Comparison of ENCODE assay signal across 16 cellular contexts in the genomic region with DNA sequence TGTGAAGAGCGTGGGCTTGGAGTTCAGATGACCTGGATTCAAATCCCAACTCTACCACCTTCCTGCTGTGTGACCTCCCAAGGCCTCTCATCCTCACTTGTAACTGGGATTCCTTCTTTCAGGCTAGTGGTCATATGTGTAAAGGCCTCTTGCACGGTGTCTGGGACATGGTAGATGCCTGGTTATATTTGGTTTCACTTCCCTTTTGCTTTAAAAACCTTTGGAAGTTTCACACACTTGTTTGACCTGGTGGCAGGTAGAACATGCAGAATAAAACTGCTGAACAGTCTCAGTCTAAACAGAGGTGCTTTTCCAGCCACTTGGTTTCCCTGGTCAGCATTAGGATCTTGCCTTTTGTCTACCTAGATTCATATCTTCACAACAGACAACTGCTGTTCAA. TPM values are rescaled to one million over a fixed set of nuclear protein-coding genes. Genes with fewer than 3 reads are reported as not detected.
DNase-seq lines count a peak whose midpoint lies in the region; ATAC-seq and TF ChIP-seq lines count a peak whose summit lies in the region.
"Had no signal": no experiment of that assay in that cellular context is flagged by ENCODE, and none has a peak within 500 bp of the region (broad histone marks: within the 10 kb centered on the region; RNA-seq: fewer than 3 reads in every experiment).

No MANE protein-coding gene starts in this region.

- peaks cover 0 to 2% (median 0%) of the 10 kb centered on the region in 7 donors for H3K9me3 Mint-ChIP-seq in CD4-positive, CD25-positive, alpha-beta regulatory T cell
- H3K9me3 Mint-ChIP-seq in GM23338 = peaks cover 5% of the 10 kb centered on the region; the same call in 2 of the 3 replicates
- H3K9me3 Mint-ChIP-seq in memory B cell = no peaks in the 10 kb centered on the region
- no peaks in the 10 kb centered on the region for H3K9me3 Mint-ChIP-seq in endodermal cell

- no peaks in the 10 kb centered on the region for H3K9me3 ChIP-seq in CD4-positive, CD25-positive, alpha-beta regulatory T cell (ENCODE audit: control insufficient read depth in 2 of 2, low read length in 2 of 2)
- H3K9me3 ChIP-seq in OCI-LY7 (ENCODE audit: low read length) (no peaks in the 10 kb centered on the region), endodermal cell (ENCODE audit: control insufficient read depth, low read length) (no peaks in the 10 kb centered on the region)

- no peak overlapping the region for H2AFZ ChIP-seq in GM23338
- no peak overlapping the region for H2AFZ ChIP-seq in OCI-LY7 (ENCODE audit: low read length)

- H3K4me1 ChIP-seq in CD4-positive, CD25-positive, alpha-beta regulatory T cell (ENCODE audit: control insufficient read depth, insufficient read depth, low read length, poor library complexity, severe bottlenecking) = no peaks in the 10 kb centered on the region
- H3K4me1 ChIP-seq in GM23338 (ENCODE audit: insufficient read depth) (peaks cover 28% of the 10 kb centered on the region), OCI-LY7 (ENCODE audit: insufficient read depth, low read length, poor library complexity, severe bottlenecking) (peaks cover 7% of the 10 kb centered on the region), endodermal cell (ENCODE audit: control insufficient read depth, insufficient read depth, low read length) (no peaks in the 10 kb centered on the region)

- ATAC-seq in CD4-positive, CD25-positive, alpha-beta regulatory T cell (ENCODE audit: low read depth in 2 of 2) = no peak
- ATAC-seq in GM23338 (no peak), memory B cell (ENCODE audit: low read depth) (peak; percentile 38)

- CTCF ChIA-PET in OCI-LY7 (lab: Charles Lee; ENCODE audit: unreplicated experiment) = interaction anchor here (0.7 kb wide), 1 partner anchor 11 kb away, joined by 3 read pairs; no protein-coding TSS in a partner anchor

- no peaks in the 10 kb centered on the region for H3K79me2 ChIP-seq in GM23338 (replicated peaks; ENCODE audit: insufficient read depth)
- no peaks in the 10 kb centered on the region for H3K79me2 ChIP-seq in OCI-LY7 (ENCODE audit: insufficient read depth, low read depth, low read length)

- no peak for DNase-seq in CD4-positive, CD25-positive, alpha-beta regulatory T cell
- DNase-seq in GM23338 (ENCODE audit: low spot score) (no peak), OCI-LY7 (ENCODE audit: low spot score) (peak; percentile 16), memory B cell (ENCODE audit: low spot score in 2 of 2) (no peak), endodermal cell (no peak), NCI-H146 (lab: John Stamatoyannopoulos, UW) (no peak), cerebellar cortex (ENCODE audit: low spot score) (no peak)
- DNase-seq: DMS 273 treated with DMSO at 0.1 percent for 48 hours, HCEC 1CT, IMR-90, NCI-H1092, NCI-H1694, NCI-H345, NCI-H69, SHP77 treated with DMSO at 0.1 percent for 48 hours had no signal

- H3K4me1 Mint-ChIP-seq in CD4-positive, CD25-positive, alpha-beta regulatory T cell = peaks cover 13 to 45% (median 16%) of the 10 kb centered on the region in 4 donors
- peaks cover 47% of the 10 kb centered on the region for H3K4me1 Mint-ChIP-seq in GM23338
- H3K4me1 Mint-ChIP-seq in memory B cell = peaks cover 12% of the 10 kb centered on the region
- peaks cover 18% of the 10 kb centered on the region for H3K4me1 Mint-ChIP-seq in endodermal cell

- no peak overlapping the region for H3K4me3 ChIP-seq in CD4-positive, CD25-positive, alpha-beta regulatory T cell (ENCODE audit: low read depth, low read length)
- H3K4me3 ChIP-seq in GM23338 (no peak overlapping the region), OCI-LY7 (ENCODE audit: low read depth, low read length, poor library complexity, severe bottlenecking) (no peak overlapping the region), endodermal cell (ENCODE audit: low read length) (no peak overlapping the region)

- H3K9me2 ChIP-seq in GM23338 (ENCODE audit: insufficient read depth) (no peaks in the 10 kb centered on the region), OCI-LY7 (ENCODE audit: insufficient read depth, low read length) (no peaks in the 10 kb centered on the region)

- POLR2A ChIA-PET in OCI-LY7 (lab: Charles Lee) = interaction anchor here (0.9 kb wide), 1 partner anchor 11 kb away, joined by 4 read pairs; no protein-coding TSS in a partner anchor

- no peak overlapping the region for H3K9ac ChIP-seq in endodermal cell (ENCODE audit: extremely low read depth, low read length, poor library complexity, severe bottlenecking)

- 90 to 92% methylated on average over 2 of the region's 2 CpGs for WGBS in endodermal cell (ENCODE audit: insufficient coverage in 1 of 2, insufficient read length in 1 of 2), 2 experiments

- no TSS peak for BruUV-seq in OCI-LY7 (replicated peaks; lab: Mats Ljungman, UMichigan)

- peaks cover 55% of the 10 kb centered on the region for H3K36me3 Mint-ChIP-seq in CD4-positive, CD25-positive, alpha-beta regulatory T cell
- H3K36me3 Mint-ChIP-seq in GM23338 (ENCODE audit: low read depth) (peaks cover 24% of the 10 kb centered on the region), memory B cell (peaks cover 41% of the 10 kb centered on the region), endodermal cell (ENCODE audit: low read depth) (no peaks in the 10 kb centered on the region)

- H3K36me3 ChIP-seq in CD4-positive, CD25-positive, alpha-beta regulatory T cell (ENCODE audit: control insufficient read depth, insufficient read depth, low read length) = peaks cover 70% of the 10 kb centered on the region
- H3K36me3 ChIP-seq in GM23338 (ENCODE audit: insufficient read depth) (no peaks in the 10 kb centered on the region), OCI-LY7 (ENCODE audit: insufficient read depth, low read length) (peaks cover 16% of the 10 kb centered on the region), endodermal cell (ENCODE audit: control insufficient read depth, insufficient read depth, low read length) (no peaks in the 10 kb centered on the region)

- intact Hi-C loops in OCI-LY7 (cut with micrococcal nuclease; ENCODE audit: unreplicated experiment) = no loop called here

- peak overlapping the region; percentile 78; the same call in 1 of the 2 replicates for H3K4me2 ChIP-seq in GM23338
- no peak overlapping the region for H3K4me2 ChIP-seq in OCI-LY7 (ENCODE audit: low read length)

- H3K27ac Mint-ChIP-seq in CD4-positive, CD25-positive, alpha-beta regulatory T cell = peak overlapping the region; percentile 1 to 87 (median 60)
- H3K27ac Mint-ChIP-seq in GM23338 (peak overlapping the region; percentile 50; the same call in 1 of the 2 replicates), memory B cell (no peak overlapping the region), endodermal cell (no peak overlapping the region)

- H4K20me1 ChIP-seq in GM23338 (replicated peaks; ENCODE audit: insufficient read depth) (no peaks in the 10 kb centered on the region), OCI-LY7 (ENCODE audit: insufficient read depth, low read length) (no peaks in the 10 kb centered on the region)

- H3K27me3 Mint-ChIP-seq in CD4-positive, CD25-positive, alpha-beta regulatory T cell = no peaks in the 10 kb centered on the region
- H3K27me3 Mint-ChIP-seq in GM23338 (ENCODE audit: insufficient read depth, low read depth, poor library complexity) = peaks cover 5% of the 10 kb centered on the region
- no peaks in the 10 kb centered on the region for H3K27me3 Mint-ChIP-seq in memory B cell
- H3K27me3 Mint-ChIP-seq in endodermal cell (ENCODE audit: insufficient read depth) = no peaks in the 10 kb centered on the region

- no peak overlapping the region for H3K27ac ChIP-seq in CD4-positive, CD25-positive, alpha-beta regulatory T cell (ENCODE audit: insufficient read depth, low read length, poor library complexity, severe bottlenecking)
- H3K27ac ChIP-seq in GM23338 (ENCODE audit: low read depth) (no peak overlapping the region), OCI-LY7 (ENCODE audit: low read depth, low read length, poor library complexity, severe bottlenecking) (no peak overlapping the region), endodermal cell (ENCODE audit: low read depth, low read length) (no peak overlapping the region)

- no peaks in the 10 kb centered on the region for H3K27me3 ChIP-seq in CD4-positive, CD25-positive, alpha-beta regulatory T cell (ENCODE audit: control insufficient read depth, insufficient read depth, low read length)
- H3K27me3 ChIP-seq in GM23338 (ENCODE audit: insufficient read depth) (no peaks in the 10 kb centered on the region), endodermal cell (ENCODE audit: control insufficient read depth, insufficient read depth, low read length, poor library complexity, severe bottlenecking) (no peaks in the 10 kb centered on the region)

- no peaks in the 10 kb centered on the region for H3F3A ChIP-seq in GM23338 (replicated peaks; ENCODE audit: low read depth)

- no peak for TF ChIP-seq CTCF in GM23338 (conservative IDR thresholded peaks at IDR 0.05; ENCODE audit: low read depth in 2 of 2)
- no peak for TF ChIP-seq CTCF in OCI-LY7 (conservative IDR thresholded peaks at IDR 0.05; ENCODE audit: low read length)
- no peak for TF ChIP-seq CTCF in endodermal cell (conservative IDR thresholded peaks at IDR 0.05)

- H3K4me3 Mint-ChIP-seq in CD4-positive, CD25-positive, alpha-beta regulatory T cell = no peak overlapping the region
- H3K4me3 Mint-ChIP-seq in GM23338 = no peak overlapping the region
- no peak overlapping the region for H3K4me3 Mint-ChIP-seq in memory B cell
- H3K4me3 Mint-ChIP-seq in endodermal cell = no peak overlapping the region
- H3K4me3 Mint-ChIP-seq: CD14-positive monocyte had no signal

RNA-seq across cellular contexts. Expression of gene RCAN3, which starts 37.0 kb away (rescaled TPM):
- total RNA-seq in CD4-positive, CD25-positive, alpha-beta regulatory T cell = 172 TPM
- polyA plus RNA-seq in CD4-positive, CD25-positive, alpha-beta regulatory T cell = 100 to 1,000 TPM; 126 to 146 (median 133) TPM
- 11.2 and 13.7 TPM in 2 replicates for total RNA-seq in GM23338 (2014; rRNA removed; shearing (Covaris generic))
- 8.9 and 9.1 TPM in 2 replicates for polyA plus RNA-seq in GM23338 (2016; fragmentation: Nextera tagmentation; extraction: Ambion mirVana)
- 13.0 and 22.9 TPM in 2 replicates for total RNA-seq in OCI-LY7 (2014; rRNA removed; shearing (Covaris generic))
- total RNA-seq in OCI-LY7 (2022) (47.8 and 57.2 TPM in 2 replicates), endodermal cell (10 to 100 TPM; 31.9 to 36.8 TPM)
- 10.5 TPM for polyA plus RNA-seq in endodermal cell (2013, experiment 1 of 2)
- 11.3 TPM for polyA plus RNA-seq in endodermal cell (2013, experiment 2 of 2)

RNA-seq across cellular contexts. Expression of gene NIPAL3, which starts 50.0 kb away (rescaled TPM):
- total RNA-seq in CD4-positive, CD25-positive, alpha-beta regulatory T cell = 57.0 TPM
- polyA plus RNA-seq in CD4-positive, CD25-positive, alpha-beta regulatory T cell = 10 to 100 TPM; 62.1 to 70.2 (median 65.2) TPM
- total RNA-seq in GM23338 (2014; rRNA removed; shearing (Covaris generic)) = 8.6 and 9.6 TPM in 2 replicates
- polyA plus RNA-seq in GM23338 (2016; fragmentation: Nextera tagmentation; extraction: Ambion mirVana) = 4.6 and 5.5 TPM in 2 replicates
- 6.7 and 11.7 TPM in 2 replicates for total RNA-seq in OCI-LY7 (2014; rRNA removed; shearing (Covaris generic))
- total RNA-seq in OCI-LY7 (2022) (25.3 and 26.8 TPM in 2 replicates), endodermal cell (1 to 10 TPM; 4.7 to 5.5 TPM)
- 7.9 TPM for polyA plus RNA-seq in endodermal cell (2013, experiment 1 of 2)
- 7.4 TPM for polyA plus RNA-seq in endodermal cell (2013, experiment 2 of 2)

RNA-seq across cellular contexts. Expression of gene STPG1, which starts 52.1 kb away (rescaled TPM):
- 3.4 TPM for total RNA-seq in CD4-positive, CD25-positive, alpha-beta regulatory T cell
- polyA plus RNA-seq in CD4-positive, CD25-positive, alpha-beta regulatory T cell = 1 to 10 TPM; 1.1 to 5.3 (median 2.7) TPM
- 6.5 and 8.2 TPM in 2 replicates for total RNA-seq in GM23338 (2014; rRNA removed; shearing (Covaris generic))
- polyA plus RNA-seq in GM23338 (2016; fragmentation: Nextera tagmentation; extraction: Ambion mirVana) = 9.9 and 11.4 TPM in 2 replicates
- total RNA-seq in OCI-LY7 (2014; rRNA removed; shearing (Covaris generic)) = 5.1 and 5.3 TPM in 2 replicates
- total RNA-seq in OCI-LY7 (2022) = 9.6 and 10.1 TPM in 2 replicates
- 10 to 100 TPM; 16.6 to 16.9 TPM for total RNA-seq in endodermal cell
- polyA plus RNA-seq in endodermal cell (2013, experiment 1 of 2) = 8.8 TPM
- 9.5 TPM for polyA plus RNA-seq in endodermal cell (2013, experiment 2 of 2)

Comparison
In these comparisons a context has a peak if more than half of its experiments do, and no peak if none do; other contexts are left out.
1. H3K27ac Mint-ChIP-seq: peak in CD4-positive, CD25-positive, alpha-beta regulatory T cell (3 of 3) and GM23338 (single experiment); none in memory B cell (single experiment) and endodermal cell (single experiment).